7 cellular contexts compared by ENCODE assay signal in the genomic region with DNA sequence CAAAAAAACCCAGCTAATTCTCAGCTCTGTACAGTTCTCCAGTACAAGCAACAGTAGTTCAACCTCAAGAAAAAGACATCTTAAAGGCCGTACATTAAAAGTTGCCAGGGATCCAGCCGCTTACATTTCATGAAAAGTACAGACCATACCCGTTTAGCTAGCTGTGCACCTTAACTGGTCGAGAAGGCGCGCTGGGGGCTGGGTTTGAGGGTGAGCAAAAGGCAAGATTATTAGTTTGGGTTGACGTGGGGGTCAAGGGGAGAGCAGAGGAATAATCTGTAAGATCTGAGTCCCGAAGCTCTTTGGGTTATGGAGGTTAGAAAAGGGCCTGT. TPM values are rescaled to one million over a fixed set of nuclear protein-coding genes. Genes with fewer than 3 reads are reported as not detected.
DNase-seq lines count a peak whose midpoint lies in the region; ATAC-seq and TF ChIP-seq lines count a peak whose summit lies in the region.

No MANE protein-coding gene starts in this region.

- H3K4me2 ChIP-seq in OCI-LY7 (ENCODE audit: low read length), result peak overlapping the region; percentile 98

- H3K4me1 ChIP-seq in OCI-LY7 (ENCODE audit: insufficient read depth, low read length, poor library complexity, severe bottlenecking), result peaks cover 20% of the 10 kb centered on the region

- no peak for TF ChIP-seq CTCF in OCI-LY7 (conservative IDR thresholded peaks at IDR 0.05; ENCODE audit: low read length)
- TF ChIP-seq CTCF in retinal pigment epithelial cell (conservative IDR thresholded peaks at IDR 0.05; ENCODE audit: low read depth, low read length), result no peak

- no peaks in the 10 kb centered on the region for H3K9me2 ChIP-seq in OCI-LY7 (ENCODE audit: insufficient read depth, low read length)

- H3K79me2 ChIP-seq in OCI-LY7 (ENCODE audit: insufficient read depth, low read depth, low read length), result peaks cover 46% of the 10 kb centered on the region

- peak overlapping the region; percentile 88 for H2AFZ ChIP-seq in OCI-LY7 (ENCODE audit: low read length)

- H4K20me1 ChIP-seq in OCI-LY7 (ENCODE audit: insufficient read depth, low read length), result peaks cover 27% of the 10 kb centered on the region

- DNase-seq in OCI-LY7 (ENCODE audit: low spot score), result peak; percentile 52
- peak; percentile 25 for DNase-seq in activated T-helper 9 cell treated with anti-CD3 and anti-CD28 coated beads, Interleukin-2, amount 50 U/mL, for 16 hours (ENCODE audit: low read depth)
- DNase-seq in Right ventricle myocardium inferior (ENCODE audit: missing footprints), result peak; percentile 83
- peak; percentile 28 for DNase-seq in retinal pigment epithelial cell (ENCODE audit: low read depth)
- no peak for DNase-seq in HuH-7.5 (ENCODE audit: low spot score)

- intact Hi-C loops in OCI-LY7 (cut with micrococcal nuclease; ENCODE audit: unreplicated experiment) (no loop called here), Right ventricle myocardium inferior (cut with DNase I) (loop anchor here (10.0 kb wide), 1 partner anchor 201 kb away; no protein-coding TSS in a partner anchor)

- BruUV-seq in OCI-LY7 (replicated peaks; lab: Mats Ljungman, UMichigan), result TSS peak; percentile 95

- ATAC-seq in GM18870 (IDR thresholded peaks at IDR 0.05; ENCODE audit: unreplicated experiment) (peak; percentile 15), HG02885 (IDR thresholded peaks at IDR 0.05; ENCODE audit: poor library complexity, unreplicated experiment) (peak; percentile 25), Right ventricle myocardium inferior (peak; percentile 19)

- H3K9me3 ChIP-seq in OCI-LY7 (ENCODE audit: low read length), result no peaks in the 10 kb centered on the region

- CTCF ChIA-PET in OCI-LY7 (lab: Charles Lee; ENCODE audit: unreplicated experiment), result interaction anchor here (0.6 to 1.6 kb wide), 4 partner anchors 8 to 208 kb away, joined by 3 to 4 read pairs (median 3); partner anchors contain the start of gene GTF2B

- peak overlapping the region; percentile 87 for H3K27ac ChIP-seq in OCI-LY7 (ENCODE audit: low read depth, low read length, poor library complexity, severe bottlenecking)

- peaks cover 14% of the 10 kb centered on the region for H3K36me3 ChIP-seq in OCI-LY7 (ENCODE audit: insufficient read depth, low read length)

- POLR2A ChIA-PET in OCI-LY7 (lab: Charles Lee), result interaction anchor here (0.6 to 5.9 kb wide), 22 partner anchors 9 to 1249 kb away, joined by 3 to 43 read pairs (median 4); partner anchors contain the start of gene GTF2B

- H3K4me3 ChIP-seq in OCI-LY7 (ENCODE audit: low read depth, low read length, poor library complexity, severe bottlenecking), result peak overlapping the region; percentile 90
- H3K4me3 ChIP-seq in retinal pigment epithelial cell (ENCODE audit: low read length), result peak overlapping the region; percentile 76

RNA-seq across cellular contexts. Expression of gene PKN2, which starts 0.6 kb away (rescaled TPM):
- total RNA-seq in OCI-LY7 (2014; rRNA removed; shearing (Covaris generic)), result 19.3 and 22.3 TPM in 2 replicates
- total RNA-seq in OCI-LY7 (2022) (28.2 and 31.4 TPM in 2 replicates), Right ventricle myocardium inferior (29.7 TPM)
